1 cellular context compared by ENCODE assay signal in genomic region chr1:245999697-246000637, GRCh38.
TF ChIP-seq lines count a peak whose summit lies in the region.

No MANE protein-coding gene starts in this region.

TF ChIP-seq in WTC11, 78 proteins besides CTCF, POLR2A, EP300 and RAD21 (continued from another document):
- TF ChIP-seq ARID4B (CRISPR knock-in tag; IDR thresholded peaks at IDR 0.05; ENCODE audit: borderline replicate concordance), result no peak
